Comparison of ENCODE assay signal across 11 cellular contexts in genomic region chr11:46594785-46595184, GRCh38. TPM values are rescaled to one million over a fixed set of nuclear protein-coding genes. Genes with fewer than 3 reads are reported as not detected.
DNase-seq lines count a peak whose midpoint lies in the region; ATAC-seq and TF ChIP-seq lines count a peak whose summit lies in the region.
"Had no signal": no experiment of that assay in that cellular context is flagged by ENCODE, and none has a peak within 500 bp of the region (broad histone marks: within the 10 kb centered on the region; RNA-seq: fewer than 3 reads in every experiment).

No MANE protein-coding gene starts in this region.

- H3K4me1 ChIP-seq in mesenchymal stem cell (ENCODE audit: control insufficient read depth, insufficient read depth, low read depth, low read length) (peaks cover 8% of the 10 kb centered on the region), thoracic aorta (ENCODE audit: control insufficient read depth in 1 of 2, low read depth in 2 of 2) (peaks cover 22 to 37% of the 10 kb centered on the region in 2 donors), tibial artery (peaks cover 0 to 41% (median 23%) of the 10 kb centered on the region in 4 donors)

- no peak overlapping the region for H2AK5ac ChIP-seq in mesenchymal stem cell (ENCODE audit: low read length, severe bottlenecking)

- H3K9ac ChIP-seq in mesenchymal stem cell (ENCODE audit: low read length), result peak overlapping the region; percentile 96

- H3K36me3 Mint-ChIP-seq in activated naive CD8-positive, alpha-beta T cell, result peaks cover 2% of the 10 kb centered on the region
- H3K36me3 Mint-ChIP-seq in activated naive CD8-positive, alpha-beta T cell treated with anti-CD3 and anti-CD28 coated beads for 36 hours, result peaks cover 10% of the 10 kb centered on the region
- peaks cover 3% of the 10 kb centered on the region for H3K36me3 Mint-ChIP-seq in T-cell
- H3K36me3 Mint-ChIP-seq in stimulated activated naive B cell treated with anti-CD40 and anti-IgM and Interleukin-4, amounts not matched to agents 10 μg/mL and 1 μg/mL and 100 μg/mL, for 72 hours, result peaks cover 7 to 10% of the 10 kb centered on the region in 2 donors

- H3K14ac ChIP-seq in mesenchymal stem cell (ENCODE audit: low read length in 2 of 2), result no peak overlapping the region

- intact Hi-C loops in tibial artery (cut with DNase I; ENCODE audit: low total_unique reads), result no loop called here

- H3K23ac ChIP-seq in mesenchymal stem cell (ENCODE audit: low read length in 2 of 2), result no peak overlapping the region

- peaks cover 30% of the 10 kb centered on the region for H3K4me1 Mint-ChIP-seq in activated naive CD8-positive, alpha-beta T cell (ENCODE audit: low read depth)
- H3K4me1 Mint-ChIP-seq in activated naive CD8-positive, alpha-beta T cell treated with anti-CD3 and anti-CD28 coated beads for 36 hours, result peaks cover 29% of the 10 kb centered on the region
- H3K4me1 Mint-ChIP-seq in T-cell, result peaks cover 34 to 40% (median 37%) of the 10 kb centered on the region in 3 donors
- peaks cover 18 to 33% of the 10 kb centered on the region in 2 donors for H3K4me1 Mint-ChIP-seq in stimulated activated naive B cell treated with anti-CD40 and anti-IgM and Interleukin-4, amounts not matched to agents 10 μg/mL and 1 μg/mL and 100 μg/mL, for 72 hours

- H3K9me3 Mint-ChIP-seq in activated naive CD8-positive, alpha-beta T cell (ENCODE audit: low read depth), result no peaks in the 10 kb centered on the region
- H3K9me3 Mint-ChIP-seq in activated naive CD8-positive, alpha-beta T cell treated with anti-CD3 and anti-CD28 coated beads for 36 hours, result no peaks in the 10 kb centered on the region
- no peaks in the 10 kb centered on the region for H3K9me3 Mint-ChIP-seq in T-cell
- no peaks in the 10 kb centered on the region for H3K9me3 Mint-ChIP-seq in stimulated activated naive B cell treated with anti-CD40 and anti-IgM and Interleukin-4, amounts not matched to agents 10 μg/mL and 1 μg/mL and 100 μg/mL, for 72 hours

- no peak for DNase-seq in activated naive CD8-positive, alpha-beta T cell treated with anti-CD3 and anti-CD28 coated beads for 36 hours
- DNase-seq in T-cell (no peak), mesenchymal stem cell (no peak), thoracic aorta (ENCODE audit: low spot score) (no peak), tibial artery (no peak), NCI-H69 (lab: John Stamatoyannopoulos, UW) (no peak)
- DNase-seq in stimulated activated naive B cell treated with anti-CD40 and anti-IgM and Interleukin-4, amounts not matched to agents 10 μg/mL and 1 μg/mL and 100 μg/mL, for 72 hours, result no peak
- DNase-seq: NCI-H2081; stimulated activated CD4-positive, alpha-beta T cell treated with anti-CD3 and anti-CD28 coated beads, Interleukin-4, amount 100 ng/mL, for 4 hours had no signal

- H3K9me3 ChIP-seq in mesenchymal stem cell (ENCODE audit: control insufficient read depth, low read length) (no peaks in the 10 kb centered on the region), thoracic aorta (no peaks in the 10 kb centered on the region), tibial artery (no peaks in the 10 kb centered on the region)
- H3K9me3 ChIP-seq: suprapubic skin had no signal

- no peak overlapping the region for H4K91ac ChIP-seq in mesenchymal stem cell (ENCODE audit: low read length)

- POLR2A ChIA-PET in T-cell (lab: Charles Lee), result interaction anchor here in 1 of 2 donors (0.6 kb wide), 1 partner anchor 1434 kb away, joined by 3 read pairs; no protein-coding TSS in a partner anchor

- no peak overlapping the region for H3K4me2 ChIP-seq in mesenchymal stem cell (ENCODE audit: low read length, poor library complexity, severe bottlenecking)

- H2BK120ac ChIP-seq in mesenchymal stem cell (ENCODE audit: low read depth, low read length), result no peak overlapping the region

- ATAC-seq in T-cell (replicated peaks in 1 of 4), result no peak
- no peak for ATAC-seq in thoracic aorta (ENCODE audit: insufficient number of reproducible peaks, low FRiP score, low read depth)
- ATAC-seq in stimulated activated naive B cell treated with anti-CD40 and anti-IgM and Interleukin-4, amounts not matched to agents 10 μg/mL and 1 μg/mL and 100 μg/mL, for 72 hours (replicated peaks), result no peak

- no peaks in the 10 kb centered on the region for H3K27me3 Mint-ChIP-seq in activated naive CD8-positive, alpha-beta T cell
- H3K27me3 Mint-ChIP-seq in activated naive CD8-positive, alpha-beta T cell treated with anti-CD3 and anti-CD28 coated beads for 36 hours, result no peaks in the 10 kb centered on the region
- no peaks in the 10 kb centered on the region for H3K27me3 Mint-ChIP-seq in T-cell
- no peaks in the 10 kb centered on the region for H3K27me3 Mint-ChIP-seq in stimulated activated naive B cell treated with anti-CD40 and anti-IgM and Interleukin-4, amounts not matched to agents 10 μg/mL and 1 μg/mL and 100 μg/mL, for 72 hours

- H2BK5ac ChIP-seq in mesenchymal stem cell (ENCODE audit: low read depth, low read length, poor library complexity, severe bottlenecking), result no peak overlapping the region

- no peak overlapping the region for H2AFZ ChIP-seq in mesenchymal stem cell (ENCODE audit: low read depth, low read length)

- no peak overlapping the region for H3K27ac ChIP-seq in mesenchymal stem cell (ENCODE audit: low read length, poor library complexity, severe bottlenecking)
- peak overlapping the region in 1 of 2 donors; percentile 69 for H3K27ac ChIP-seq in thoracic aorta
- peak overlapping the region in 1 of 2 donors; percentile 83 for H3K27ac ChIP-seq in tibial artery

- no peak overlapping the region for H3K18ac ChIP-seq in mesenchymal stem cell (ENCODE audit: low read depth in 1 of 2, low read length in 2 of 2)

- H3K27ac Mint-ChIP-seq in activated naive CD8-positive, alpha-beta T cell, result peak overlapping the region; percentile 93
- no peak overlapping the region for H3K27ac Mint-ChIP-seq in activated naive CD8-positive, alpha-beta T cell treated with anti-CD3 and anti-CD28 coated beads for 36 hours
- no peak overlapping the region for H3K27ac Mint-ChIP-seq in T-cell
- no peak overlapping the region for H3K27ac Mint-ChIP-seq in stimulated activated naive B cell treated with anti-CD40 and anti-IgM and Interleukin-4, amounts not matched to agents 10 μg/mL and 1 μg/mL and 100 μg/mL, for 72 hours

- WGBS in mesenchymal stem cell, result 93% methylated on average over 10 of the region's 10 CpGs

- H2BK15ac ChIP-seq in mesenchymal stem cell (ENCODE audit: low read depth, poor library complexity, severe bottlenecking), result no peak overlapping the region

- H3K27me3 ChIP-seq in mesenchymal stem cell (ENCODE audit: control insufficient read depth in 1 of 2, insufficient read depth in 1 of 2, low read length in 2 of 2) (no peaks in the 10 kb centered on the region), thoracic aorta (replicated peaks; ENCODE audit: insufficient read depth) (no peaks in the 10 kb centered on the region), tibial artery (no peaks in the 10 kb centered on the region)
- H3K27me3 ChIP-seq: suprapubic skin had no signal

- no peaks in the 10 kb centered on the region for H3K79me1 ChIP-seq in mesenchymal stem cell (replicated peaks; ENCODE audit: low read length, poor library complexity, severe bottlenecking)

- no peaks in the 10 kb centered on the region for H3K36me3 ChIP-seq in mesenchymal stem cell (ENCODE audit: control insufficient read depth in 1 of 2, insufficient read depth in 2 of 2, low read depth in 1 of 2, low read length in 2 of 2)
- no peaks in the 10 kb centered on the region for H3K36me3 ChIP-seq in thoracic aorta
- no peaks in the 10 kb centered on the region for H3K36me3 ChIP-seq in tibial artery
- H3K36me3 ChIP-seq: suprapubic skin had no signal

- H3K4me3 ChIP-seq in mesenchymal stem cell (ENCODE audit: insufficient read depth in 1 of 2, low read depth in 1 of 2, low read length in 2 of 2), result no peak overlapping the region
- peak overlapping the region; percentile 97 for H3K4me3 ChIP-seq in thoracic aorta
- H3K4me3 ChIP-seq in tibial artery, result no peak overlapping the region

- H4K8ac ChIP-seq in mesenchymal stem cell (ENCODE audit: low read length), result peak overlapping the region; percentile 45

- no peak overlapping the region for H3K4me3 Mint-ChIP-seq in activated naive CD8-positive, alpha-beta T cell
- no peak overlapping the region for H3K4me3 Mint-ChIP-seq in activated naive CD8-positive, alpha-beta T cell treated with anti-CD3 and anti-CD28 coated beads for 36 hours
- peak overlapping the region; percentile 96 to 98 (median 96) for H3K4me3 Mint-ChIP-seq in T-cell
- peak overlapping the region in 1 of 2 donors; percentile 94 for H3K4me3 Mint-ChIP-seq in stimulated activated naive B cell treated with anti-CD40 and anti-IgM and Interleukin-4, amounts not matched to agents 10 μg/mL and 1 μg/mL and 100 μg/mL, for 72 hours

- no peak overlapping the region for H3K4ac ChIP-seq in mesenchymal stem cell (ENCODE audit: low read depth in 1 of 2, low read length in 2 of 2)

- CTCF ChIA-PET in T-cell (lab: Charles Lee), result interaction anchor here in 1 of 2 donors (1.3 to 1.6 kb wide), 2 partner anchors 23 to 629 kb away, joined by 3 to 16 read pairs; partner anchors contain the start of genes ATG13 and HARBI1

- no peak overlapping the region for H2BK12ac ChIP-seq in mesenchymal stem cell (ENCODE audit: low read length in 2 of 2)

- TF ChIP-seq CTCF in thoracic aorta (IDR thresholded peaks at IDR 0.05) (no peak), tibial artery (IDR thresholded peaks at IDR 0.05) (no peak)

RNA-seq across cellular contexts. Expression of gene AMBRA1, which starts 1.0 kb away (rescaled TPM):
- 10 to 100 TPM; 24.6 to 27.2 TPM for total RNA-seq in activated naive CD8-positive, alpha-beta T cell treated with anti-CD3 and anti-CD28 coated beads for 36 hours
- total RNA-seq in T-cell (10 to 100 TPM; 35.5 to 49.7 (median 42.7) TPM), thoracic aorta (10 to 100 TPM; 35.2 to 42.2 TPM)
- polyA plus RNA-seq in mesenchymal stem cell (2013, experiment 1 of 2), result 11.5 TPM
- 11.7 TPM for polyA plus RNA-seq in mesenchymal stem cell (2013, experiment 2 of 2)

RNA-seq across cellular contexts. Expression of gene HARBI1, which starts 22.2 kb away (rescaled TPM):
- 1 to 10 TPM; 2.6 to 4.5 TPM for total RNA-seq in activated naive CD8-positive, alpha-beta T cell treated with anti-CD3 and anti-CD28 coated beads for 36 hours
- total RNA-seq in T-cell (10 to 100 TPM in 3 of 5 donors, 1 to 10 TPM in 2; 6.7 to 17.3 (median 10.3) TPM), thoracic aorta (1 to 10 TPM in 1 of 2 donors, not detected in 1; 1.1 TPM)
- polyA plus RNA-seq in mesenchymal stem cell (2013, experiment 1 of 2), result 3.6 TPM
- polyA plus RNA-seq in mesenchymal stem cell (2013, experiment 2 of 2), result 3.3 TPM

RNA-seq across cellular contexts. Expression of gene ATG13, which starts 22.6 kb away (rescaled TPM):
- total RNA-seq in activated naive CD8-positive, alpha-beta T cell treated with anti-CD3 and anti-CD28 coated beads for 36 hours, result 10 to 100 TPM; 49.2 to 51.4 TPM
- total RNA-seq in T-cell (100 to 1,000 TPM in 4 of 5 donors, 10 to 100 TPM in 1; 91.8 to 115 (median 102) TPM), thoracic aorta (100 to 1,000 TPM; 121 to 144 TPM)
- 51.4 TPM for polyA plus RNA-seq in mesenchymal stem cell (2013, experiment 1 of 2)
- polyA plus RNA-seq in mesenchymal stem cell (2013, experiment 2 of 2), result 54.7 TPM

Comparison
In these comparisons a context has a peak if more than half of its experiments do, and no peak if none do; other contexts are left out.
1. H3K4me3 Mint-ChIP-seq: peak in T-cell (3 of 3); none in activated naive CD8-positive, alpha-beta T cell (single experiment) and activated naive CD8-positive, alpha-beta T cell treated with anti-CD3 and anti-CD28 coated beads for 36 hours (single experiment).